ENCODE assay signal across 2 cellular contexts in genomic region chr20:35433337-35433736, GRCh38.
TF ChIP-seq lines count a peak whose summit lies in the region.

No MANE protein-coding gene starts in this region.

TF ChIP-seq in IMR-90, 13 proteins besides CTCF, POLR2A, EP300 and RAD21 (continued from another document):
- no peak for TF ChIP-seq RFX5 (IDR thresholded peaks at IDR 0.05; ENCODE audit: low read depth, low read length)
- no peak for TF ChIP-seq USF2 (IDR thresholded peaks at IDR 0.05; ENCODE audit: low read depth, low read length)
- no peak for TF ChIP-seq NFE2L2 (IDR thresholded peaks at IDR 0.05; ENCODE audit: low read depth, low read length)
- no peak for TF ChIP-seq FOS (IDR thresholded peaks at IDR 0.05; ENCODE audit: low read depth, low read length)
- TF ChIP-seq CEBPB (IDR thresholded peaks at IDR 0.05; ENCODE audit: low read depth, low read length): no peak
- TF ChIP-seq CHD1 (IDR thresholded peaks at IDR 0.05; ENCODE audit: low read depth, low read length): no peak
- no peak for TF ChIP-seq MAFK (IDR thresholded peaks at IDR 0.05; ENCODE audit: low read depth, low read length)
- TF ChIP-seq ELK1 (IDR thresholded peaks at IDR 0.05; ENCODE audit: borderline replicate concordance, low read depth, low read length): no peak
- no peak for TF ChIP-seq MXI1 (IDR thresholded peaks at IDR 0.05; ENCODE audit: borderline replicate concordance, low read depth, low read length)
- TF ChIP-seq SMC3 (IDR thresholded peaks at IDR 0.05; ENCODE audit: low read depth, low read length): no peak
- TF ChIP-seq RCOR1 (IDR thresholded peaks at IDR 0.05; ENCODE audit: insufficient replicate concordance, low read length): no peak
- no peak for TF ChIP-seq MAZ (IDR thresholded peaks at IDR 0.05; ENCODE audit: borderline replicate concordance, low read depth, low read length)
TF ChIP-seq in IMR-90: peak in this region for 0.

TF ChIP-seq in WTC11, 78 proteins besides CTCF, POLR2A, EP300 and RAD21:
- no peak for TF ChIP-seq USF2 (CRISPR knock-in tag; IDR thresholded peaks at IDR 0.05)
- TF ChIP-seq ZNF121 (CRISPR knock-in tag; IDR thresholded peaks at IDR 0.05): peak; percentile 18; the same call in 1 of the 2 replicates
